In the genomic region with DNA sequence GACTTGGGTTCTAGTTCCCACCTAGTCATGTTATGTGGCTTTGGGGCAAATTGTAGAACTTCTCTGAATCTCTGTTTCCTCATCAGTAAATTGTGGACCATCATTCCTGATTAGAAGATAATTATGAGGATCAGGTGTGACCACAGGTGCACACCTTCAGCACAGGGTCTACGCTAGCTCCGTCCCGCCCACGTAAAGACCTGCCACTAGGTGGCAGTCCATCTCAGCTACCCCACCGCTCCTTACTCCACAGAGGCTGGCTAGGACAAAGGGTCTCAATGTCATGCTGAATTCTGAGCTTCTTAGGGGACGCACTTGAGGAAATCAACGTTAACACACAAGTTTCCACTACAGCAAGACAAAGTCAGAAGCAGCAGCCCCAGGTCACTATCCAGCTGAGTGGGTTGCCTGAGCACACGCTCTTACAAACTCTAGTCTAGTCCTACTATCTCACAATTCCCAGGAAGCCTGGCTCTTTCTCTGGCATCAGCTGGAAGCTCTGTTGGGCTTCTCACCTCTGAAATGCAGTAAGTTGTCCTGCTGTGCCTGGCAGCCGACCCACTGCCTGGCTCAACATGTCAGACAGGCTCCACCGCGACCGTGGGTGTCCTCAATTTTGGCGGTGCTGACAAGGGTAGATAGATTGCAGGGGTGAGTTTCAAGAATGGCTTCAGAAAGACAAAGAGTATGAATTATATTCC, we compare ENCODE assay signal across 8 cellular contexts. TPM values are rescaled to one million over a fixed set of nuclear protein-coding genes. Genes with fewer than 3 reads are reported as not detected.
DNase-seq lines count a peak whose midpoint lies in the region; TF ChIP-seq lines count a peak whose summit lies in the region.

No MANE protein-coding gene starts in this region.

- H3K4me3 ChIP-seq in GM12875 (ENCODE audit: low read depth, low read length) (no peak overlapping the region), esophagus squamous epithelium (no peak overlapping the region), parathyroid adenoma (ENCODE audit: low read depth, low read length) (no peak overlapping the region)

- peak overlapping the region in 3 of 4 donors; percentile 24 to 76 (median 38) for H3K27ac ChIP-seq in esophagus squamous epithelium
- H3K27ac ChIP-seq in parathyroid adenoma: no peak overlapping the region

- no peak overlapping the region for H3K4me2 ChIP-seq in parathyroid adenoma (ENCODE audit: low read length)

- H3K9me3 ChIP-seq in esophagus squamous epithelium (no peaks in the 10 kb centered on the region), parathyroid adenoma (ENCODE audit: control insufficient read depth, low read length) (no peaks in the 10 kb centered on the region)

- H3K27me3 ChIP-seq in esophagus squamous epithelium: no peaks in the 10 kb centered on the region
- no peaks in the 10 kb centered on the region for H3K27me3 ChIP-seq in parathyroid adenoma (ENCODE audit: control insufficient read depth, insufficient read depth, low read length)

- DNase-seq in A172 (ENCODE audit: low spot score) (peak; percentile 21), NCI-H748 (lab: John Stamatoyannopoulos, UW; ENCODE audit: unreplicated experiment) (peak; percentile 72), activated T-cell treated with anti-CD3 and anti-CD28 coated beads for 4 hours (peak; percentile 53), esophagus squamous epithelium (lab: John Stamatoyannopoulos, UW) (no peak), amniotic stem cell (lab: John Stamatoyannopoulos, UW) (no peak), hepatic stellate cell (ENCODE audit: low spot score) (no peak)

- TF ChIP-seq POLR2A in esophagus squamous epithelium (IDR thresholded peaks at IDR 0.05): no peak

- H3K4me1 ChIP-seq in esophagus squamous epithelium: peaks cover 22 to 63% (median 36%) of the 10 kb centered on the region in 3 donors
- peaks cover 5% of the 10 kb centered on the region for H3K4me1 ChIP-seq in parathyroid adenoma

- intact Hi-C loops in esophagus squamous epithelium (cut with DNase I): loop anchor here (10.0 kb wide), 1 partner anchor 199 kb away; no protein-coding TSS in a partner anchor

- H3K9ac ChIP-seq in parathyroid adenoma: no peak overlapping the region

- H3K36me3 ChIP-seq in esophagus squamous epithelium (no peaks in the 10 kb centered on the region), parathyroid adenoma (ENCODE audit: control insufficient read depth, insufficient read depth, low read length) (no peaks in the 10 kb centered on the region)

- WGBS in esophagus squamous epithelium, 2 donors: 21 to 28% methylated on average over 8 to 10 of the region's 13 CpGs

- peaks cover 14% of the 10 kb centered on the region for H3K79me2 ChIP-seq in parathyroid adenoma

- peak; percentile 85 for TF ChIP-seq CTCF in GM12875 (IDR thresholded peaks at IDR 0.05; ENCODE audit: borderline replicate concordance, insufficient read depth, low read depth, low read length)
- peak; percentile 63 to 81 (median 76) for TF ChIP-seq CTCF in esophagus squamous epithelium (IDR thresholded peaks at IDR 0.05)
- TF ChIP-seq CTCF in parathyroid adenoma (IDR thresholded peaks at IDR 0.05): peak; percentile 86

- H2AFZ ChIP-seq in parathyroid adenoma: no peak overlapping the region

RNA-seq across cellular contexts. Expression of gene PLCG1, which starts 2.0 kb away (rescaled TPM):
- total RNA-seq in A172 (2014; rRNA removed; shearing (Covaris generic)): 79.6 and 82.9 TPM in 2 replicates
- total RNA-seq in esophagus squamous epithelium: 10 to 100 TPM; 30.4 to 84.7 (median 47.8) TPM

Comparison
In these comparisons a context has a peak if more than half of its experiments do, and no peak if none do; other contexts are left out.
1. DNase-seq: peak in A172 (single experiment), NCI-H748 (single experiment) and activated T-cell treated with anti-CD3 and anti-CD28 coated beads for 4 hours (single experiment); none in esophagus squamous epithelium (single experiment), amniotic stem cell (single experiment) and hepatic stellate cell (single experiment).
2. Peak in every context shown above with its lines, with median percentiles within 50 percentile points of each other: CTCF ChIP-seq.